8 cellular contexts compared by ENCODE assay signal in the genomic region with DNA sequence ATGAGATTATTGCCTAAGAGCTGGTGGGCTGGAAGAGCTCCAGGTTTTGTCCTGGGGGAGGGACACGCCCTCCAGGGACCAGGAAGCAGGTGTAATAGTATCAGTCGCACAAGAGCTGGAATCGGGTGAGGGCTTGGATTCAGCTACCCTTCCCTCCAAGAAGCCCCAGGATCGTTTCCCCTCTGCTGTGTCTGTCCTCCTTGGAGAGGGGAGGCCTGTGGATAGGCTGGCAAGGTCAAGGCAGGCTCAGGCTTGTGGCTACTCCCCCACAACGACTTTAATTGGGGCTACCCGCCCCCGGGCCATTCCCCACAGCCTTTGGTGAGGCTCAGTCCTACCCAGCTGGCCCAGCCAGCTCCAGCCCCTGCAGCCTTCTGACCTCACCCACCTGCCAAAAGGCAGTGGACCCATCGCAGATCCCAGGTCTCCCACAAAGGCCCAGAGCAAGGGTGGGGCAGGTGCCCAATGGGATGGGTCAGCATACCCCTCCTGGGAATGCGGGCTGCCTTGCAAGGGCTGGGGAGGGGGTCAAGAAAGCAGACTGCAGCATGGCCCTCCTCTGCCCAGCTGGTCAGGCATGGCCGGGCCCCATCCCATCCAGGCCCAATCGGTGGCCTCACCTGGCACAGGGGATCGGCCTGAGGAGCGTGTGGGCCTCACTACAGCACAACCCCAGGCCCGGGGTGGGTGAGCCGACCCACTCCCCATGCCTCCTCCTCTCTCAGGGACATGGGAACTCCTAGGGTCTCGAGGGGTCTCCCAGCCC. TPM values are rescaled to one million over a fixed set of nuclear protein-coding genes. Genes with fewer than 3 reads are reported as not detected.
DNase-seq lines count a peak whose midpoint lies in the region; ATAC-seq and TF ChIP-seq lines count a peak whose summit lies in the region.

No MANE protein-coding gene starts in this region.

- H3K9ac ChIP-seq in BLaER1 (peak overlapping the region; percentile 84), IMR-90 (ENCODE audit: low read depth, low read length) (peak overlapping the region; percentile 75)

- no peak for ATAC-seq in IMR-90 (ENCODE audit: low read depth)
- no peak for ATAC-seq in activated naive CD8-positive, alpha-beta T cell treated with anti-CD3 and anti-CD28 coated beads, Interleukin-2, amount 10 ng/mL, durations not matched to agents 7 days and 5 days (ENCODE audit: low read depth)
- ATAC-seq in HG03565 (IDR thresholded peaks at IDR 0.05; ENCODE audit: unreplicated experiment), result no peak

- no peak for DNase-seq in IMR-90
- DNase-seq in activated naive CD8-positive, alpha-beta T cell treated with anti-CD3 and anti-CD28 coated beads, Interleukin-2, amount 10 ng/mL, durations not matched to agents 7 days and 5 days, result no peak
- DNase-seq in iPS DF 6.9 (ENCODE audit: low read depth, low spot score), result no peak
- DNase-seq in spleen, result peak; percentile 83
- no peak for DNase-seq in NCI-H345 (lab: John Stamatoyannopoulos, UW)
- DNase-seq in NCI-H1048 (lab: John Stamatoyannopoulos, UW), result no peak

- no peak for TF ChIP-seq RAD21 in IMR-90 (IDR thresholded peaks at IDR 0.05; ENCODE audit: low read length)

- H3K9me3 Mint-ChIP-seq in activated naive CD8-positive, alpha-beta T cell treated with anti-CD3 and anti-CD28 coated beads, Interleukin-2, amount 10 ng/mL, durations not matched to agents 7 days and 5 days, result no peaks in the 10 kb centered on the region

- peaks cover 27% of the 10 kb centered on the region for H3K36me3 ChIP-seq in BLaER1
- peaks cover 15% of the 10 kb centered on the region; the same call in 1 of the 2 replicates for H3K36me3 ChIP-seq in IMR-90 (ENCODE audit: control insufficient read depth, insufficient read depth, low read length)
- H3K36me3 ChIP-seq in iPS DF 6.9 (ENCODE audit: control insufficient read depth, insufficient read depth, low read length), result peaks cover 17% of the 10 kb centered on the region
- H3K36me3 ChIP-seq in spleen, result peaks cover 0 to 44% (median 8%) of the 10 kb centered on the region in 6 donors

- peak overlapping the region; percentile 92 for H3K4me3 ChIP-seq in BLaER1
- peak overlapping the region; percentile 96 for H3K4me3 ChIP-seq in IMR-90 (ENCODE audit: insufficient read depth, low read depth, low read length)
- H3K4me3 ChIP-seq in iPS DF 6.9 (ENCODE audit: low read length), result peak overlapping the region; percentile 97; the same call in 1 of the 2 replicates
- H3K4me3 ChIP-seq in spleen, result peak overlapping the region; percentile 82 to 99 (median 95)

- H2AK9ac ChIP-seq in IMR-90 (replicated peaks; ENCODE audit: low read depth, low read length, poor library complexity), result peak overlapping the region; percentile 95

- peak overlapping the region; percentile 99 for H3K4me2 ChIP-seq in BLaER1
- H3K4me2 ChIP-seq in IMR-90 (ENCODE audit: low read depth, low read length), result peak overlapping the region; percentile 97

- no peaks in the 10 kb centered on the region; the same call in 1 of the 2 replicates for H3K9me1 ChIP-seq in IMR-90 (ENCODE audit: insufficient read depth, low read length)

- H3K27ac Mint-ChIP-seq in activated naive CD8-positive, alpha-beta T cell treated with anti-CD3 and anti-CD28 coated beads, Interleukin-2, amount 10 ng/mL, durations not matched to agents 7 days and 5 days, result peak overlapping the region; percentile 76

- H3K27me3 ChIP-seq in BLaER1, result no peaks in the 10 kb centered on the region
- no peaks in the 10 kb centered on the region for H3K27me3 ChIP-seq in IMR-90 (ENCODE audit: control insufficient read depth, insufficient read depth, low read length)
- no peaks in the 10 kb centered on the region for H3K27me3 ChIP-seq in iPS DF 6.9 (ENCODE audit: control insufficient read depth, insufficient read depth, low read length)
- no peaks in the 10 kb centered on the region for H3K27me3 ChIP-seq in spleen (replicated peaks in 1 of 7)

- peaks cover 3% of the 10 kb centered on the region for H3K36me3 Mint-ChIP-seq in activated naive CD8-positive, alpha-beta T cell treated with anti-CD3 and anti-CD28 coated beads, Interleukin-2, amount 10 ng/mL, durations not matched to agents 7 days and 5 days

- H3K23ac ChIP-seq in IMR-90 (ENCODE audit: low read depth, low read length), result peak overlapping the region; percentile 33; the same call in 1 of the 2 replicates

- TF ChIP-seq CTCF in IMR-90 (conservative IDR thresholded peaks at IDR 0.05; ENCODE audit: low read depth, low read length) (no peak), spleen (IDR thresholded peaks at IDR 0.05 in 8 of 11, conservative IDR thresholded peaks at IDR 0.05 in 3 of 11) (no peak)

- peaks cover 30% of the 10 kb centered on the region for H3K4me1 Mint-ChIP-seq in activated naive CD8-positive, alpha-beta T cell treated with anti-CD3 and anti-CD28 coated beads, Interleukin-2, amount 10 ng/mL, durations not matched to agents 7 days and 5 days

- no peak overlapping the region for H3K4ac ChIP-seq in IMR-90 (ENCODE audit: low read depth, low read length)

- H4K5ac ChIP-seq in IMR-90 (ENCODE audit: low read depth, low read length), result no peak overlapping the region

- H3K27ac ChIP-seq in BLaER1, result peak overlapping the region; percentile 84; the same call in 1 of the 2 replicates
- no peak overlapping the region for H3K27ac ChIP-seq in IMR-90 (ENCODE audit: insufficient read depth, low read length)
- H3K27ac ChIP-seq in iPS DF 6.9 (ENCODE audit: low read length), result no peak overlapping the region
- peak overlapping the region; percentile 90 to 99 (median 94) for H3K27ac ChIP-seq in spleen

- no peak overlapping the region for H3K18ac ChIP-seq in IMR-90 (ENCODE audit: low read depth, low read length)

- peak overlapping the region; percentile 82; the same call in 1 of the 2 replicates for H2AK5ac ChIP-seq in IMR-90 (ENCODE audit: low read depth, low read length)

- H4K20me1 ChIP-seq in BLaER1, result peaks cover 38% of the 10 kb centered on the region
- peaks cover 7% of the 10 kb centered on the region for H4K20me1 ChIP-seq in IMR-90 (ENCODE audit: insufficient read depth, low read length)

- H3K27me3 Mint-ChIP-seq in activated naive CD8-positive, alpha-beta T cell treated with anti-CD3 and anti-CD28 coated beads, Interleukin-2, amount 10 ng/mL, durations not matched to agents 7 days and 5 days, result no peaks in the 10 kb centered on the region

- H2BK15ac ChIP-seq in IMR-90 (ENCODE audit: low read depth, low read length), result 0 out of 3 replicates have a peak overlapping the region, but pooled peaks have one; percentile 9

- H3K56ac ChIP-seq in IMR-90 (ENCODE audit: extremely low read depth, insufficient read depth, low read length), result no peak overlapping the region

- intact Hi-C loops in IMR-90 (cut with micrococcal nuclease), result loop anchor here (2.0 kb wide), 1 partner anchor 70 kb away; no protein-coding TSS in a partner anchor
- intact Hi-C loops in spleen (cut with DNase I; ENCODE audit: low total_unique reads), result no loop called here

- in situ Hi-C loops in IMR-90 (cut with MboI; ENCODE audit: low sequenced_read_pairs), result no loop called here

- peak overlapping the region in 1 of 2 experiments; percentile 70; a peak in 1 of 4 replicates for H4K8ac ChIP-seq in IMR-90 (ENCODE audit: low read depth in 2 of 2, low read length in 2 of 2)

- peak overlapping the region; percentile 77 for H3K4me3 Mint-ChIP-seq in activated naive CD8-positive, alpha-beta T cell treated with anti-CD3 and anti-CD28 coated beads, Interleukin-2, amount 10 ng/mL, durations not matched to agents 7 days and 5 days

- BruUV-seq in IMR-90 (replicated peaks; lab: Mats Ljungman, UMichigan), result no TSS peak

- peaks cover 0 to 37% of the 10 kb centered on the region in 2 experiments; a peak in 2 of 4 replicates for H3K79me1 ChIP-seq in IMR-90 (ENCODE audit: low read depth in 1 of 2, low read length in 2 of 2)

- no peak overlapping the region for H4K91ac ChIP-seq in IMR-90 (ENCODE audit: insufficient read depth, low read depth, low read length)

- H3K4me1 ChIP-seq in BLaER1 (peaks cover 70% of the 10 kb centered on the region), IMR-90 (ENCODE audit: control insufficient read depth, insufficient read depth, low read length) (peaks cover 23% of the 10 kb centered on the region), iPS DF 6.9 (ENCODE audit: control insufficient read depth, insufficient read depth, low read length) (peaks cover 3% of the 10 kb centered on the region), spleen (peaks cover 53 to 68% (median 64%) of the 10 kb centered on the region in 6 donors)

- H2BK5ac ChIP-seq in IMR-90 (ENCODE audit: low read depth, low read length, poor library complexity, severe bottlenecking), result no peak overlapping the region

- H2AFZ ChIP-seq in IMR-90 (replicated peaks; ENCODE audit: low read length, poor library complexity), result no peak overlapping the region

- H2BK20ac ChIP-seq in IMR-90 (ENCODE audit: low read depth, low read length), result no peak overlapping the region

- dilution Hi-C loops in IMR-90 (cut with HindIII; ENCODE audit: low sequenced_read_pairs, unreplicated experiment), result no loop called here

- 66% methylated on average over 4 of the region's 16 CpGs; no CpG with 5 or more reads in 1 of the 2 experiments for WGBS in IMR-90 (ENCODE audit: extremely low coverage in 2 of 2, insufficient read length in 1 of 2), 2 experiments
- WGBS in iPS DF 6.9 (ENCODE audit: insufficient coverage, insufficient read length), result no CpG with 5 or more reads among the region's 16 CpGs
- WGBS in spleen, 5 donors, result 16 to 40% (median 26%) methylated on average over 8 to 16 of the region's 16 CpGs

- H2BK120ac ChIP-seq in IMR-90 (ENCODE audit: low read depth, low read length), result no peak overlapping the region

- CTCF ChIA-PET in IMR-90 (lab: Yijun Ruan, JAX), result no interaction called here

- H3K14ac ChIP-seq in IMR-90 (replicated peaks; ENCODE audit: low read depth, low read length), result no peak overlapping the region

- H3K9me3 ChIP-seq in BLaER1, result no peaks in the 10 kb centered on the region
- no peaks in the 10 kb centered on the region for H3K9me3 ChIP-seq in IMR-90 (ENCODE audit: control insufficient read depth, insufficient read depth, low read length)
- H3K9me3 ChIP-seq in iPS DF 6.9 (ENCODE audit: control insufficient read depth, insufficient read depth, low read length), result no peaks in the 10 kb centered on the region
- no peaks in the 10 kb centered on the region for H3K9me3 ChIP-seq in spleen

- POLR2A ChIA-PET in IMR-90 (lab: Charles Lee; ENCODE audit: unreplicated experiment), result no interaction called here
- POLR2A ChIA-PET in activated naive CD8-positive, alpha-beta T cell treated with anti-CD3 and anti-CD28 coated beads, Interleukin-2, amount 10 ng/mL, durations not matched to agents 7 days and 5 days (lab: Charles Lee), result interaction anchor here (0.8 to 1.2 kb wide), 2 partner anchors 11 to 33 kb away, joined by 3 to 5 read pairs; no protein-coding TSS in a partner anchor

- TF ChIP-seq POLR2A in IMR-90 (IDR thresholded peaks at IDR 0.05; ENCODE audit: low read depth, low read length) (no peak), spleen (IDR thresholded peaks at IDR 0.05) (no peak)

RNA-seq across cellular contexts. Expression of a gene that starts 1.0 kb away (rescaled TPM):
- total RNA-seq in IMR-90 (2012; rRNA removed) (38.3 and 39.8 TPM in 2 replicates), spleen (1,000 to 10,000 TPM in 2 of 7 donors, 100 to 1,000 TPM in 5; 653 to 1,234 (median 749) TPM)
- polyA plus RNA-seq in IMR-90 (2012; rRNA removed) (151 and 166 TPM in 2 replicates), spleen (1,000 to 10,000 TPM in 1 of 3 donors, 100 to 1,000 TPM in 2; 289 to 1,120 (median 418) TPM)
- 140 and 321 TPM in 2 replicates for polyA plus RNA-seq in IMR-90 (2012; cell fraction: cytosol; rRNA removed)
- polyA plus RNA-seq in IMR-90 (2012; cell fraction: nucleus; rRNA removed; ENCODE audit: low replicate concordance), result 89.3 and 187 TPM in 2 replicates
- total RNA-seq in activated naive CD8-positive, alpha-beta T cell treated with anti-CD3 and anti-CD28 coated beads, Interleukin-2, amount 10 ng/mL, durations not matched to agents 7 days and 5 days, result 100 to 1,000 TPM; 192 to 208 TPM

RNA-seq across cellular contexts. Expression of a gene that starts 12.3 kb away (rescaled TPM):
- total RNA-seq in IMR-90 (2012; rRNA removed) (under 0.01 and 0.18 TPM in 2 replicates), spleen (10 to 100 TPM in 2 of 7 donors, 1 to 10 TPM in 5; 6.7 to 41.6 (median 8.2) TPM)
- polyA plus RNA-seq in IMR-90 (2012; rRNA removed) (0.15 and 0.59 TPM in 2 replicates), spleen (1 to 10 TPM in 2 of 3 donors, under 1 TPM in 1; 0.80 to 6.9 (median 2.4) TPM)
- 0.08 and 0.32 TPM in 2 replicates for polyA plus RNA-seq in IMR-90 (2012; cell fraction: cytosol; rRNA removed)
- polyA plus RNA-seq in IMR-90 (2012; cell fraction: nucleus; rRNA removed; ENCODE audit: low replicate concordance), result 0.68 and 1.2 TPM in 2 replicates
- 1 to 10 TPM in 1 of 2 experiments, under 1 TPM in 1; 0.82 to 1.3 TPM for total RNA-seq in activated naive CD8-positive, alpha-beta T cell treated with anti-CD3 and anti-CD28 coated beads, Interleukin-2, amount 10 ng/mL, durations not matched to agents 7 days and 5 days

Comparison
In these comparisons a context has a peak if more than half of its experiments do, and no peak if none do; other contexts are left out.
1. H3K27ac ChIP-seq: peak in BLaER1 (single experiment) and spleen (8 of 8); none in IMR-90 (single experiment) and iPS DF 6.9 (single experiment).
2. Peak in every context shown above with its lines, with median percentiles within 50 percentile points of each other: H3K4me3 ChIP-seq.